16 cellular contexts compared by ENCODE assay signal in the genomic region with DNA sequence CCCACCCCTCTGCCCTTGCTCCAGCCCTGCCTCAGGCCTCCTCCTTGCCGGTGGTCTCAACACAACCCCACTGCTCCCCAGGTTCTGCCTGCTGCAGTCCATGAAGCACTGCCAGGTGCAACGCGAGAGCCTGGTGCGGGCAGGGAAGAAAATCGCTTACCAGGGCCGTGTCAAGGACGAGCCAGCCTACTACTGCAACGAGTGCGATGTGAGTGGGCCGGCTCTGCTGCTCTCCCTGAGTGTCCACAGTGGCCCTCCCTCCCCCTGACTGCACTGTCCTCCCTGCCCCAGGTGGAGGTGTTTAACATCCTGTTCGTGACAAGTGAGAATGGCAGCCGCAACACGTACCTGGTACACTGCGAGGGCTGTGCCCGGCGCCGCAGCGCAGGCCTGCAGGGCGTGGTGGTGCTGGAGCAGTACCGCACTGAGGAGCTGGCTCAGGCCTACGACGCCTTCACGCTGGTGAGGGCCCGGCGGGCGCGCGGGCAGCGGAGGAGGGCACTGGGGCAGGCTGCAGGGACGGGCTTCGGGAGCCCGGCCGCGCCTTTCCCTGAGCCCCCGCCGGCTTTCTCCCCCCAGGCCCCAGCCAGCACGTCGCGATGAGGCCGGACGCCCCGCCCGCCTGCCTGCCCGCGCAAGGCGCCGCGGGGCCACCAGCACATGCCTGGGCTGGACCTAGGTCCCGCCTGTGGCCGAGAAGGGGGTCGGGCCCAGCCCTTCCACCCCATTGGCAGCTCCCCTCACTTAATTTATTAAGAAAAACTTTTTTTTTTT. TPM values are rescaled to one million over a fixed set of nuclear protein-coding genes. Genes with fewer than 3 reads are reported as not detected.
DNase-seq lines count a peak whose midpoint lies in the region; ATAC-seq and TF ChIP-seq lines count a peak whose summit lies in the region.
"Had no signal": no experiment of that assay in that cellular context is flagged by ENCODE, and none has a peak within 500 bp of the region (broad histone marks: within the 10 kb centered on the region; RNA-seq: fewer than 3 reads in every experiment).

No MANE protein-coding gene starts in this region.

- peaks cover 0 to 53% of the 10 kb centered on the region in 2 donors for H3K36me3 ChIP-seq in adrenal gland (replicated peaks in 1 of 2)
- H3K36me3 ChIP-seq in lower lobe of right lung = peaks cover 67% of the 10 kb centered on the region
- H3K36me3 ChIP-seq in BE2C = peaks cover 30% of the 10 kb centered on the region

- 74 to 85% (median 78%) methylated on average over 17 to 51 of the region's 51 CpGs for WGBS in adrenal gland, 4 donors

- peaks cover 19 to 41% of the 10 kb centered on the region in 2 donors for H3K4me1 ChIP-seq in adrenal gland (replicated peaks in 1 of 2)
- peaks cover 33% of the 10 kb centered on the region for H3K4me1 ChIP-seq in lower lobe of right lung
- H3K4me1 ChIP-seq in BE2C = peaks cover 3% of the 10 kb centered on the region; the same call in 1 of the 2 replicates

- no peaks in the 10 kb centered on the region for H3K27me3 ChIP-seq in adrenal gland
- H3K27me3 ChIP-seq in lower lobe of right lung (ENCODE audit: low read depth) = no peaks in the 10 kb centered on the region
- no peaks in the 10 kb centered on the region for H3K27me3 ChIP-seq in BE2C
- H3K27me3 ChIP-seq: esophagus squamous epithelium, vagina had no signal

- TF ChIP-seq CTCF in adrenal gland (IDR thresholded peaks at IDR 0.05) (peak in 1 of 6 experiments; percentile 5), lower lobe of right lung (IDR thresholded peaks at IDR 0.05) (no peak), BE2C (IDR thresholded peaks at IDR 0.05; ENCODE audit: low read depth, low read length) (no peak)

- H3K27ac ChIP-seq in adrenal gland (no peak overlapping the region), lower lobe of right lung (no peak overlapping the region)

- DNase-seq in left cardiac atrium (peak; percentile 31), cardiac septum (ENCODE audit: low spot score) (no peak), adrenal gland (peak in 4 of 7 donors; percentile 32 to 65 (median 40)), lower lobe of right lung (peak; percentile 51), ureter (ENCODE audit: low spot score) (peak; percentile 57), BE2C (no peak), foreskin melanocyte (no peak)
- DNase-seq: amygdala; DMS79; esophagus squamous epithelium; NCI-H1694 treated with DMSO at 0.1 percent for 48 hours; NCI-H526 treated with DMSO at 0.1 percent for 48 hours; stimulated activated CD4-positive, alpha-beta T cell treated with anti-CD3 and anti-CD28 coated beads, Interleukin-1b, Interleukin-23, amount 100 ng/mL, for 48 hours had no signal

- ATAC-seq in left cardiac atrium (no peak), lower lobe of right lung (no peak), GM21447 (IDR thresholded peaks at IDR 0.05; ENCODE audit: unreplicated experiment) (no peak)

- intact Hi-C loops in left cardiac atrium (cut with DNase I) (loop anchor here in 1 of 2 donors (2.0 kb wide), 1 partner anchor 28 kb away; no protein-coding TSS in a partner anchor), cardiac septum (cut with DNase I) (loop anchor here (5.0 kb wide), 1 partner anchor 111 kb away; no protein-coding TSS in a partner anchor), adrenal gland (cut with DNase I) (loop anchor here in 1 of 2 donors (2.0 to 5.0 kb wide), 2 partner anchors 30 to 134 kb away; no protein-coding TSS in a partner anchor), lower lobe of right lung (cut with DNase I) (no loop called here)

- H3K4me3 ChIP-seq in adrenal gland (no peak overlapping the region), lower lobe of right lung (no peak overlapping the region), BE2C (ENCODE audit: low read depth, low read length) (no peak overlapping the region)
- H3K4me3 ChIP-seq: esophagus squamous epithelium, vagina had no signal

- H3K9me3 ChIP-seq in adrenal gland (replicated peaks in 1 of 3) (no peaks in the 10 kb centered on the region), lower lobe of right lung (no peaks in the 10 kb centered on the region), BE2C (no peaks in the 10 kb centered on the region)
- H3K9me3 ChIP-seq: esophagus squamous epithelium, vagina had no signal

- no peak for TF ChIP-seq POLR2A in adrenal gland (IDR thresholded peaks at IDR 0.05)

RNA-seq across cellular contexts. Expression of gene TMEM88, which starts 1.8 kb away (rescaled TPM):
- total RNA-seq in left cardiac atrium = 10 to 100 TPM; 32.5 to 33.6 TPM
- total RNA-seq in cardiac septum = 14.7 TPM
- total RNA-seq in adrenal gland = 10 to 100 TPM; 14.9 to 52.8 (median 25.1) TPM
- 100 to 1,000 TPM in 1 of 3 donors, 10 to 100 TPM in 1, 1 to 10 TPM in 1; 7.9 to 107 (median 70.9) TPM for polyA plus RNA-seq in adrenal gland
- total RNA-seq in lower lobe of right lung = 12.0 TPM
- 9.9 TPM for total RNA-seq in ureter
- polyA plus RNA-seq in BE2C (2012; ENCODE audit: insufficient read depth, insufficient read length, low read depth) = 98.8 TPM
- total RNA-seq: RPMI7951 had no signal

RNA-seq across cellular contexts. Expression of gene NAA38, which starts 4.3 kb away (rescaled TPM):
- total RNA-seq in left cardiac atrium (10 to 100 TPM; 66.9 to 83.1 TPM), cardiac septum (68.8 TPM), adrenal gland (100 to 1,000 TPM in 7 of 8 donors, 10 to 100 TPM in 1; 96.2 to 224 (median 122) TPM), lower lobe of right lung (61.5 TPM), ureter (98.6 TPM)
- polyA plus RNA-seq in adrenal gland = 100 to 1,000 TPM in 2 of 3 donors, 10 to 100 TPM in 1; 34.5 to 424 (median 329) TPM
- 331 TPM for polyA plus RNA-seq in BE2C (2012; ENCODE audit: insufficient read depth, insufficient read length, low read depth)

RNA-seq across cellular contexts. Expression of gene CYB5D1, which starts 4.7 kb away (rescaled TPM):
- total RNA-seq in left cardiac atrium (10 to 100 TPM; 15.6 to 17.1 TPM), cardiac septum (12.2 TPM), adrenal gland (10 to 100 TPM in 7 of 8 donors, 1 to 10 TPM in 1; 9.1 to 24.4 (median 17.9) TPM), lower lobe of right lung (12.6 TPM), ureter (15.7 TPM)
- polyA plus RNA-seq in adrenal gland = 10 to 100 TPM in 2 of 3 donors, 1 to 10 TPM in 1; 6.5 to 36.8 (median 10.2) TPM
- 21.6 TPM for polyA plus RNA-seq in BE2C (2012; ENCODE audit: insufficient read depth, insufficient read length, low read depth)

RNA-seq across cellular contexts. Expression of gene KDM6B, which starts 19.1 kb away (rescaled TPM):
- total RNA-seq in left cardiac atrium = 10 to 100 TPM; 24.2 to 31.7 TPM
- total RNA-seq in cardiac septum = 22.1 TPM
- 10 to 100 TPM in 5 of 8 donors, 1 to 10 TPM in 3; 5.8 to 31.2 (median 15.1) TPM for total RNA-seq in adrenal gland
- 10 to 100 TPM in 2 of 3 donors, 1 to 10 TPM in 1; 2.2 to 35.9 (median 10.6) TPM for polyA plus RNA-seq in adrenal gland
- 46.1 TPM for total RNA-seq in lower lobe of right lung
- total RNA-seq in ureter = 31.8 TPM
- polyA plus RNA-seq in BE2C (2012; ENCODE audit: insufficient read depth, insufficient read length, low read depth) = 28.2 TPM

RNA-seq across cellular contexts. Expression of gene CHD3, which starts 35.5 kb away (rescaled TPM):
- total RNA-seq in left cardiac atrium (10 to 100 TPM; 24.9 to 32.9 TPM), cardiac septum (14.2 TPM), adrenal gland (100 to 1,000 TPM in 2 of 8 donors, 10 to 100 TPM in 6; 75.8 to 123 (median 91.5) TPM), lower lobe of right lung (77.9 TPM), ureter (225 TPM)
- polyA plus RNA-seq in adrenal gland = 100 to 1,000 TPM in 2 of 3 donors, 10 to 100 TPM in 1; 43.8 to 326 (median 104) TPM
- polyA plus RNA-seq in BE2C (2012; ENCODE audit: insufficient read depth, insufficient read length, low read depth) = 66.8 TPM

Comparison
In these comparisons a context has a peak if more than half of its experiments do, and no peak if none do; other contexts are left out.
1. DNase-seq: peak in left cardiac atrium (single experiment), adrenal gland (4 of 7), lower lobe of right lung (single experiment) and ureter (single experiment); none in cardiac septum (single experiment), BE2C (single experiment) and foreskin melanocyte (single experiment).